Comparison of ENCODE assay signal across 23 cellular contexts in genomic region chr9:3793363-3793762, GRCh38.
"Had no signal": no experiment of that assay in that cellular context is flagged by ENCODE, and none has a peak within 500 bp of the region (broad histone marks: within the 10 kb centered on the region; RNA-seq: fewer than 3 reads in every experiment).

No MANE protein-coding gene starts in this region.

- H3K36me3 Mint-ChIP-seq: activated naive CD8-positive, alpha-beta T cell treated with anti-CD3 and anti-CD28 coated beads, Interleukin-2, amount 10 ng/mL, durations not matched to agents 7 days and 5 days; memory B cell; natural killer cell had no signal

- H3K9me3 Mint-ChIP-seq: effector memory CD8-positive, alpha-beta T cell had no signal

- H3K4me3 Mint-ChIP-seq: activated CD4-positive, alpha-beta T cell treated with anti-CD3 and anti-CD28 coated beads, Interleukin-2, amount 10 ng/mL, durations not matched to agents 24 days and 14 days; activated CD8-positive, alpha-beta T cell treated with anti-CD3 and anti-CD28 coated beads for 36 hours; activated naive CD8-positive, alpha-beta T cell treated with anti-CD3 and anti-CD28 coated beads, Interleukin-2, amount 10 ng/mL, durations not matched to agents 7 days and 5 days; activated T-helper 17 cell treated with anti-CD3 and anti-CD28 coated beads, Interleukin-2, amount 50 U/mL, for 72 hours; effector memory CD8-positive, alpha-beta T cell; memory B cell; natural killer cell; stimulated activated naive CD8-positive, alpha-beta T cell treated with anti-CD3 and anti-CD28 coated beads, Interleukin-15, amount 100 ng/mL, for 72 hours had no signal

- H3K27ac ChIP-seq: psoas muscle, upper lobe of left lung had no signal

- H3K4me3 ChIP-seq: body of pancreas, left lung, psoas muscle, suprapubic skin, upper lobe of left lung had no signal

- H3K27me3 Mint-ChIP-seq: activated naive CD8-positive, alpha-beta T cell treated with anti-CD3 and anti-CD28 coated beads, Interleukin-2, amount 10 ng/mL, durations not matched to agents 7 days and 5 days had no signal

- H3K9me3 ChIP-seq: body of pancreas, psoas muscle, suprapubic skin had no signal

- H3K4me1 Mint-ChIP-seq: activated CD4-positive, alpha-beta T cell treated with anti-CD3 and anti-CD28 coated beads, Interleukin-2, amount 10 ng/mL, durations not matched to agents 24 days and 14 days; activated naive CD8-positive, alpha-beta T cell treated with anti-CD3 and anti-CD28 coated beads, Interleukin-2, amount 10 ng/mL, durations not matched to agents 7 days and 5 days; activated T-helper 17 cell treated with anti-CD3 and anti-CD28 coated beads, Interleukin-2, amount 50 U/mL, for 72 hours; memory B cell; natural killer cell; stimulated activated naive CD8-positive, alpha-beta T cell treated with anti-CD3 and anti-CD28 coated beads, Interleukin-15, amount 100 ng/mL, for 72 hours had no signal

- H3K27ac Mint-ChIP-seq: activated CD4-positive, alpha-beta T cell treated with anti-CD3 and anti-CD28 coated beads, Interleukin-2, amount 10 ng/mL, durations not matched to agents 24 days and 14 days; activated CD8-positive, alpha-beta T cell treated with anti-CD3 and anti-CD28 coated beads for 36 hours; activated naive CD8-positive, alpha-beta T cell treated with anti-CD3 and anti-CD28 coated beads, Interleukin-2, amount 10 ng/mL, durations not matched to agents 7 days and 5 days; activated T-helper 17 cell treated with anti-CD3 and anti-CD28 coated beads, Interleukin-2, amount 50 U/mL, for 72 hours; effector memory CD8-positive, alpha-beta T cell; memory B cell; natural killer cell; stimulated activated naive CD8-positive, alpha-beta T cell treated with anti-CD3 and anti-CD28 coated beads, Interleukin-15, amount 100 ng/mL, for 72 hours had no signal

- H3K27me3 ChIP-seq: body of pancreas, left lung, suprapubic skin, upper lobe of left lung had no signal

- DNase-seq: activated CD4-positive, alpha-beta T cell treated with anti-CD3 and anti-CD28 coated beads, Interleukin-2, amount 10 ng/mL, durations not matched to agents 24 days and 14 days; activated CD8-positive, alpha-beta T cell treated with anti-CD3 and anti-CD28 coated beads for 36 hours; activated naive CD4-positive, alpha-beta T cell treated with Interleukin-2 at 50 U/mL for 16 hours; activated naive CD8-positive, alpha-beta T cell treated with anti-CD3 and anti-CD28 coated beads, Interleukin-2, amount 10 ng/mL, durations not matched to agents 7 days and 5 days; activated T-cell treated with anti-CD3 and anti-CD28 coated beads, Interleukin-2, amount 50 U/mL, for 1 hour; amygdala; body of pancreas; caudate nucleus; effector memory CD8-positive, alpha-beta T cell; erythroblast; kidney; left lung; natural killer cell; psoas muscle; small intestine; stimulated activated CD4-positive, alpha-beta T cell treated with anti-CD3 and anti-CD28 coated beads, Interleukin-4, amount 100 ng/mL, for 1 hour; stimulated activated naive CD8-positive, alpha-beta T cell treated with anti-CD3 and anti-CD28 coated beads, Interleukin-15, amount 100 ng/mL, for 72 hours; T-helper 1 cell; T-helper 9 cell; upper lobe of left lung had no signal

- ATAC-seq: activated CD8-positive, alpha-beta T cell treated with anti-CD3 and anti-CD28 coated beads for 36 hours; activated T-helper 17 cell treated with anti-CD3 and anti-CD28 coated beads, Interleukin-2, amount 50 U/mL, for 72 hours; effector memory CD8-positive, alpha-beta T cell; natural killer cell; psoas muscle; stimulated activated naive CD8-positive, alpha-beta T cell treated with anti-CD3 and anti-CD28 coated beads, Interleukin-15, amount 100 ng/mL, for 72 hours had no signal

- H3K4me1 ChIP-seq: left lung, psoas muscle had no signal

- H3K36me3 ChIP-seq: left lung, suprapubic skin, upper lobe of left lung had no signal
